In genomic region chr4:108787106-108787505, GRCh38 we compare ENCODE assay signal across 37 cellular contexts. TPM values are rescaled to one million over a fixed set of nuclear protein-coding genes. Genes with fewer than 3 reads are reported as not detected.
"Had no signal": no experiment of that assay in that cellular context is flagged by ENCODE, and none has a peak within 500 bp of the region (broad histone marks: within the 10 kb centered on the region; RNA-seq: fewer than 3 reads in every experiment).

No MANE protein-coding gene starts in this region.

- DNase-seq: Karpas-422, Kasumi-1, MG63, MM.1S, MV-4-11, NCI-H1048, NCI-H1092, NCI-H1092 treated with DMSO at 0.1 percent for 48 hours, NCI-H1105, NCI-H1105 treated with DMSO at 0.1 percent for 48 hours, NCI-H1417, NCI-H1417 treated with DMSO at 0.1 percent for 48 hours, NCI-H1436, NCI-H1436 treated with DMSO at 0.1 percent for 48 hours, NCI-H146, NCI-H1694, NCI-H1694 treated with DMSO at 0.1 percent for 48 hours, NCI-H187, NCI-H187 treated with DMSO at 0.1 percent for 48 hours, NCI-H1930, NCI-H2029, NCI-H2029 treated with DMSO at 0.1 percent for 48 hours, NCI-H2081, NCI-H2081 treated with DMSO at 0.1 percent for 48 hours, NCI-H2107, NCI-H2171, NCI-H2171 treated with DMSO at 0.1 percent for 48 hours, NCI-H2227 treated with DMSO at 0.1 percent for 48 hours, NCI-H226, NCI-H345, NCI-H446, NCI-H446 treated with DMSO at 0.1 percent for 48 hours, NCI-H510A had no signal

- H3K4me3 ChIP-seq: MG63 had no signal

- H3K36me3 ChIP-seq: MG63 had no signal

- H3K27me3 ChIP-seq: MG63 had no signal

- H3K9me3 ChIP-seq: MG63 had no signal

- H3K4me2 ChIP-seq: KMS-11 had no signal

- H3K27ac ChIP-seq: KMS-11 had no signal

- H3K9ac ChIP-seq: KMS-11 had no signal

RNA-seq across cellular contexts. Expression of gene ETNPPL, which starts 24.3 kb away (rescaled TPM):
- total RNA-seq: M059J, MCF 10A, NCI-H460 had no signal
